Comparison of ENCODE assay signal across 9 cellular contexts in genomic region chr7:150716368-150716767, GRCh38. TPM values are rescaled to one million over a fixed set of nuclear protein-coding genes. Genes with fewer than 3 reads are reported as not detected.
DNase-seq lines count a peak whose midpoint lies in the region; ATAC-seq lines count a peak whose summit lies in the region.
"Had no signal": no experiment of that assay in that cellular context is flagged by ENCODE, and none has a peak within 500 bp of the region (broad histone marks: within the 10 kb centered on the region; RNA-seq: fewer than 3 reads in every experiment).

Gene GIMAP1, plus strand, starts transcription at chr7:150716613. Its CDS starts 2,435 bp downstream, at chr7:150719048.

- WGBS in right cardiac atrium = 40% methylated on average over 5 of the region's 5 CpGs

- peak within 1 kb of the TSS; percentile 66 to 97 (median 81) for H3K4me2 ChIP-seq in BLaER1 treated with 17β-estradiol and CSF1 and Interleukin-3, amounts not matched to agents 10 nM and 100 nM

- peak within 1 kb of the TSS in 9 of 11 experiments; percentile 10 to 81 (median 36); a peak in 14 of 22 replicates for H3K9ac ChIP-seq in BLaER1 treated with 17β-estradiol and CSF1 and Interleukin-3, amounts not matched to agents 10 nM and 100 nM
- peak within 1 kb of the TSS; percentile 2 to 98 (median 75) for H3K9ac ChIP-seq in subcutaneous abdominal adipose tissue (ENCODE audit: low read length in 5 of 5)

- peaks cover 0 to 28% (median 0%) of the 10 kb centered on the region in 11 experiments; a peak in 5 of 22 replicates for H3K36me3 ChIP-seq in BLaER1 treated with 17β-estradiol and CSF1 and Interleukin-3, amounts not matched to agents 10 nM and 100 nM
- peaks cover 0 to 19% (median 13%) of the 10 kb centered on the region in 5 donors for H3K36me3 ChIP-seq in subcutaneous abdominal adipose tissue (ENCODE audit: control insufficient read depth in 5 of 5, insufficient read depth in 5 of 5, low read length in 5 of 5)
- H3K36me3 ChIP-seq: SJSA1 had no signal

- H3K27ac ChIP-seq in BLaER1 treated with 17β-estradiol and CSF1 and Interleukin-3, amounts not matched to agents 10 nM and 100 nM = peak within 1 kb of the TSS in 7 of 11 experiments; percentile 12 to 63 (median 30); a peak in 9 of 22 replicates
- H3K27ac ChIP-seq in right cardiac atrium (ENCODE audit: low read length) (peak within 1 kb of the TSS; percentile 91), subcutaneous abdominal adipose tissue (ENCODE audit: low read depth, low read length) (peak within 1 kb of the TSS; percentile 78)
- H3K27ac ChIP-seq: SJSA1 had no signal

- ATAC-seq in HG03196 (IDR thresholded peaks at IDR 0.05; ENCODE audit: unreplicated experiment) = peak; percentile 79
- ATAC-seq in right cardiac atrium = peak; percentile 87 to 95
- ATAC-seq in GM18517 (IDR thresholded peaks at IDR 0.05; ENCODE audit: unreplicated experiment) = no peak

- H3K4me3 ChIP-seq in BLaER1 treated with 17β-estradiol and CSF1 and Interleukin-3, amounts not matched to agents 10 nM and 100 nM = peak within 1 kb of the TSS in 6 of 10 experiments; percentile 13 to 72 (median 58); a peak in 11 of 20 replicates
- H3K4me3 ChIP-seq in right cardiac atrium (ENCODE audit: low read length) = peak within 1 kb of the TSS; percentile 86
- peak within 1 kb of the TSS; percentile 49 to 90 (median 76) for H3K4me3 ChIP-seq in subcutaneous abdominal adipose tissue (ENCODE audit: low read depth in 1 of 5, low read length in 5 of 5)
- H3K4me3 ChIP-seq: SJSA1 had no signal

- intact Hi-C loops in right cardiac atrium (cut with DNase I) = no loop called here

- H3K27me3 ChIP-seq in BLaER1 treated with 17β-estradiol and CSF1 and Interleukin-3, amounts not matched to agents 10 nM and 100 nM = no peaks in the 10 kb centered on the region
- H3K27me3 ChIP-seq in right cardiac atrium (ENCODE audit: control insufficient read depth, insufficient read depth) (no peaks in the 10 kb centered on the region), subcutaneous abdominal adipose tissue (ENCODE audit: control insufficient read depth in 5 of 5, insufficient read depth in 4 of 5, low read length in 5 of 5) (no peaks in the 10 kb centered on the region)
- H3K27me3 ChIP-seq: SJSA1 had no signal

- DNase-seq in activated CD8-positive, alpha-beta memory T cell treated with anti-CD3 and anti-CD28 coated beads, Interleukin-2, amount 50 U/mL, for 1 hour (ENCODE audit: extremely low read depth) = peak; percentile 56
- DNase-seq in right cardiac atrium = peak; percentile 55 to 68 (median 66)
- no peak for DNase-seq in kidney glomerular epithelial cell (lab: John Stamatoyannopoulos, UW)
- DNase-seq in DMS53 (lab: John Stamatoyannopoulos, UW) = no peak

- 0 out of 22 replicates have a peak, but pooled peaks cover 0 to 7% (median 0%) of the 10 kb centered on the region in 11 experiments for H4K20me1 ChIP-seq in BLaER1 treated with 17β-estradiol and CSF1 and Interleukin-3, amounts not matched to agents 10 nM and 100 nM

- H3K9me3 ChIP-seq in BLaER1 treated with 17β-estradiol and CSF1 and Interleukin-3, amounts not matched to agents 10 nM and 100 nM (replicated peaks in 1 of 11) = peaks cover 14 to 31% (median 18%) of the 10 kb centered on the region in 11 experiments
- H3K9me3 ChIP-seq in right cardiac atrium (ENCODE audit: control insufficient read depth, low read length) = no peaks in the 10 kb centered on the region
- peaks cover 0 to 11% (median 4%) of the 10 kb centered on the region in 5 donors for H3K9me3 ChIP-seq in subcutaneous abdominal adipose tissue (ENCODE audit: control insufficient read depth in 5 of 5, low read length in 5 of 5)
- H3K9me3 ChIP-seq: SJSA1 had no signal

- peaks cover 14 to 36% (median 17%) of the 10 kb centered on the region in 10 experiments for H3K4me1 ChIP-seq in BLaER1 treated with 17β-estradiol and CSF1 and Interleukin-3, amounts not matched to agents 10 nM and 100 nM
- H3K4me1 ChIP-seq in right cardiac atrium (ENCODE audit: control insufficient read depth, insufficient read depth, low read length) = no peaks in the 10 kb centered on the region
- peaks cover 0 to 48% (median 5%) of the 10 kb centered on the region in 5 donors for H3K4me1 ChIP-seq in subcutaneous abdominal adipose tissue (ENCODE audit: control insufficient read depth in 5 of 5, insufficient read depth in 5 of 5, low read length in 5 of 5)
- H3K4me1 ChIP-seq: SJSA1 had no signal

RNA-seq across cellular contexts. Expression of gene GIMAP1, which starts in this region (rescaled TPM):
- total RNA-seq in right cardiac atrium = 1 to 10 TPM; 3.3 to 6.7 (median 4.5) TPM
- 7.8 TPM for polyA plus RNA-seq in right cardiac atrium
- total RNA-seq: SJSA1 had no signal

Comparison
In these comparisons a context has a peak if more than half of its experiments do, and no peak if none do; other contexts are left out.
1. H3K27ac ChIP-seq: peak in every context shown above with its lines; median percentile 91 in right cardiac atrium; 78 in subcutaneous abdominal adipose tissue; 30 in BLaER1 treated with 17β-estradiol and CSF1 and Interleukin-3, amounts not matched to agents 10 nM and 100 nM.
2. DNase-seq: peak in activated CD8-positive, alpha-beta memory T cell treated with anti-CD3 and anti-CD28 coated beads, Interleukin-2, amount 50 U/mL, for 1 hour (single experiment) and right cardiac atrium (3 of 3); none in kidney glomerular epithelial cell (single experiment) and DMS53 (single experiment).
3. Peak in every context shown above with its lines, with median percentiles within 50 percentile points of each other: H3K4me3 ChIP-seq.